In the genomic region with DNA sequence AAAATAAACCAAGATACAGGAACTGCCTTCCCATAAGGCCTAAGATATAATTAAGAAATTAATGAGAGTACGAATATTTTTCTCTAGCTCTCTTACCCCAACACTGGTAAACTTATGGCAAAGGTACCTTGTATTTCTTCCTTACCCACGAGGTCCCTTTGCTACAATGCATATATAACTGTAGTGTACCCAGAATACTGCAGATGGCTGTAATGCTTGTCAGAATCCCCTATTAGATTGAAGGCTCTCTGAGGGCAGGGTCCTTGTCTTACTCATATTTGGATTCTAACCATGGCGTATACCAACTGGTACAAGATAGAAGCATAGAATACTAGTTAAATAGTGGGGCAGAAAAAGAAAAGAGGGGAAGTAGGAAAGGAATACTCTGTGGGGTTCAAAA, we compare ENCODE assay signal across 13 cellular contexts. TPM values are rescaled to one million over a fixed set of nuclear protein-coding genes. Genes with fewer than 3 reads are reported as not detected.
A peak's percentile ranks its signal among the peaks of the same experiment; 100 is the strongest.
DNase-seq lines count a peak whose midpoint lies in the region; ATAC-seq and TF ChIP-seq lines count a peak whose summit lies in the region.
"Had no signal": no experiment of that assay in that cellular context is flagged by ENCODE, and none has a peak within 500 bp of the region (broad histone marks: within the 10 kb centered on the region; RNA-seq: fewer than 3 reads in every experiment).

No MANE protein-coding gene starts in this region.

- no peaks in the 10 kb centered on the region for H3K9me3 Mint-ChIP-seq in stimulated activated effector memory CD8-positive, alpha-beta T cell treated with anti-CD3 and anti-CD28 coated beads, Interleukin-12 subunit alpha, Interleukin-12 subunit beta, amount 100 ng/mL, for 72 hours
- H3K9me3 Mint-ChIP-seq: CD4-positive, alpha-beta T cell had no signal

- TF ChIP-seq POLR2A in heart left ventricle (IDR thresholded peaks at IDR 0.05): no peak

- H2BK5ac ChIP-seq in mesenchymal stem cell (ENCODE audit: low read depth, low read length, poor library complexity, severe bottlenecking): no peak overlapping the region

- H2BK120ac ChIP-seq in mesenchymal stem cell (ENCODE audit: low read depth, low read length): no peak overlapping the region

- no peak overlapping the region for H3K9ac ChIP-seq in mesenchymal stem cell (ENCODE audit: low read length)
- H3K9ac ChIP-seq: GM23248 had no signal

- H3K27ac ChIP-seq in heart left ventricle (peak overlapping the region; percentile 50 to 80 (median 73)), mesenchymal stem cell (ENCODE audit: low read length, poor library complexity, severe bottlenecking) (peak overlapping the region; percentile 36)
- H3K27ac ChIP-seq: GM23248 had no signal

- TF ChIP-seq CTCF in heart left ventricle (IDR thresholded peaks at IDR 0.05): no peak

- no peak overlapping the region for H3K14ac ChIP-seq in mesenchymal stem cell (ENCODE audit: low read length in 2 of 2)

- H3K27me3 ChIP-seq in heart left ventricle (no peaks in the 10 kb centered on the region), mesenchymal stem cell (ENCODE audit: control insufficient read depth in 1 of 2, insufficient read depth in 1 of 2, low read length in 2 of 2) (no peaks in the 10 kb centered on the region)

- no peak overlapping the region for H3K18ac ChIP-seq in mesenchymal stem cell (ENCODE audit: low read depth in 1 of 2, low read length in 2 of 2)

- intact Hi-C loops in heart left ventricle (cut with DNase I): no loop called here
- intact Hi-C loops in cardiac septum (cut with DNase I): no loop called here
- intact Hi-C loops in left ventricle myocardium superior (cut with micrococcal nuclease): no loop called here

- no peak overlapping the region for H3K4me3 Mint-ChIP-seq in stimulated activated effector memory CD8-positive, alpha-beta T cell treated with anti-CD3 and anti-CD28 coated beads, Interleukin-12 subunit alpha, Interleukin-12 subunit beta, amount 100 ng/mL, for 72 hours
- H3K4me3 Mint-ChIP-seq: B cell; CD4-positive, alpha-beta T cell had no signal

- no peak overlapping the region for H2BK12ac ChIP-seq in mesenchymal stem cell (ENCODE audit: low read length in 2 of 2)

- no peaks in the 10 kb centered on the region for H3K9me3 ChIP-seq in heart left ventricle
- H3K9me3 ChIP-seq in mesenchymal stem cell (ENCODE audit: control insufficient read depth, low read length): no peaks in the 10 kb centered on the region

- WGBS in heart left ventricle, 4 donors: 73 to 86% (median 77%) methylated on average over 3 of the region's 3 CpGs
- WGBS in mesenchymal stem cell: 90% methylated on average over 2 of the region's 3 CpGs

- H3K36me3 ChIP-seq in heart left ventricle: peaks cover 0 to 100% (median 96%) of the 10 kb centered on the region in 9 donors
- peaks cover 36 to 83% of the 10 kb centered on the region in 2 experiments for H3K36me3 ChIP-seq in mesenchymal stem cell (ENCODE audit: control insufficient read depth in 1 of 2, insufficient read depth in 2 of 2, low read depth in 1 of 2, low read length in 2 of 2)

- no peak overlapping the region for H4K91ac ChIP-seq in mesenchymal stem cell (ENCODE audit: low read length)

- H3K27ac Mint-ChIP-seq in stimulated activated effector memory CD8-positive, alpha-beta T cell treated with anti-CD3 and anti-CD28 coated beads, Interleukin-12 subunit alpha, Interleukin-12 subunit beta, amount 100 ng/mL, for 72 hours: peak overlapping the region; percentile 57
- H3K27ac Mint-ChIP-seq: B cell; CD4-positive, alpha-beta T cell had no signal

- ATAC-seq in heart left ventricle (peak in 1 of 4 donors; percentile 3), left ventricle myocardium superior (peak; percentile 41), GM21367 (IDR thresholded peaks at IDR 0.05; ENCODE audit: unreplicated experiment) (no peak)
- no peak for ATAC-seq in stimulated activated effector memory CD8-positive, alpha-beta T cell treated with anti-CD3 and anti-CD28 coated beads, Interleukin-12 subunit alpha, Interleukin-12 subunit beta, amount 100 ng/mL, for 72 hours

- peaks cover 38% of the 10 kb centered on the region for H3K4me1 Mint-ChIP-seq in stimulated activated effector memory CD8-positive, alpha-beta T cell treated with anti-CD3 and anti-CD28 coated beads, Interleukin-12 subunit alpha, Interleukin-12 subunit beta, amount 100 ng/mL, for 72 hours
- H3K4me1 Mint-ChIP-seq: B cell had no signal

- H3K36me3 Mint-ChIP-seq in stimulated activated effector memory CD8-positive, alpha-beta T cell treated with anti-CD3 and anti-CD28 coated beads, Interleukin-12 subunit alpha, Interleukin-12 subunit beta, amount 100 ng/mL, for 72 hours: peaks cover 96% of the 10 kb centered on the region

- no peak overlapping the region for H2BK15ac ChIP-seq in mesenchymal stem cell (ENCODE audit: low read depth, poor library complexity, severe bottlenecking)

- H4K8ac ChIP-seq in mesenchymal stem cell (ENCODE audit: low read length): no peak overlapping the region

- peaks cover 0 to 24% (median 11%) of the 10 kb centered on the region in 12 donors for H3K4me1 ChIP-seq in heart left ventricle
- peaks cover 1% of the 10 kb centered on the region for H3K4me1 ChIP-seq in mesenchymal stem cell (ENCODE audit: control insufficient read depth, insufficient read depth, low read depth, low read length)

- no peak overlapping the region for H2AFZ ChIP-seq in mesenchymal stem cell (ENCODE audit: low read depth, low read length)
- H2AFZ ChIP-seq: GM23248 had no signal

- DNase-seq in heart left ventricle: peak in 1 of 5 donors; percentile 1
- no peak for DNase-seq in cardiac septum (ENCODE audit: low spot score)
- no peak for DNase-seq in left ventricle myocardium superior
- DNase-seq in mesenchymal stem cell: no peak
- no peak for DNase-seq in stimulated activated effector memory CD8-positive, alpha-beta T cell treated with anti-CD3 and anti-CD28 coated beads, Interleukin-12 subunit alpha, Interleukin-12 subunit beta, amount 100 ng/mL, for 72 hours (ENCODE audit: low spot score in 2 of 2)
- DNase-seq in NCI-H187 treated with DMSO at 0.1 percent for 48 hours (lab: John Stamatoyannopoulos, UW): no peak
- DNase-seq: C1 segment of cervical spinal cord; Calu3; CD4-positive, alpha-beta T cell; DMS 273 treated with DMSO at 0.1 percent for 48 hours; GM23248 had no signal

- no peak overlapping the region for H3K4ac ChIP-seq in mesenchymal stem cell (ENCODE audit: low read depth in 1 of 2, low read length in 2 of 2)

- H2AK5ac ChIP-seq in mesenchymal stem cell (ENCODE audit: low read length, severe bottlenecking): no peak overlapping the region

- H3K79me1 ChIP-seq in mesenchymal stem cell (replicated peaks; ENCODE audit: low read length, poor library complexity, severe bottlenecking): peaks cover 23% of the 10 kb centered on the region

- H3K4me3 ChIP-seq in heart left ventricle (no peak overlapping the region), mesenchymal stem cell (ENCODE audit: insufficient read depth in 1 of 2, low read depth in 1 of 2, low read length in 2 of 2) (no peak overlapping the region)
- H3K4me3 ChIP-seq: GM23248 had no signal

- H3K4me2 ChIP-seq in mesenchymal stem cell (ENCODE audit: low read length, poor library complexity, severe bottlenecking): no peak overlapping the region

- H3K23ac ChIP-seq in mesenchymal stem cell (ENCODE audit: low read length in 2 of 2): no peak overlapping the region

RNA-seq across cellular contexts. Expression of gene SLC25A30, which starts 15.1 kb away (rescaled TPM):
- total RNA-seq in heart left ventricle (100 to 1,000 TPM in 6 of 9 donors, 10 to 100 TPM in 3; 56.9 to 208 (median 128) TPM), cardiac septum (83.4 TPM), left ventricle myocardium superior (194 TPM)
- 10 to 100 TPM; 27.9 to 51.6 TPM for polyA plus RNA-seq in heart left ventricle
- polyA plus RNA-seq in mesenchymal stem cell (2013, experiment 1 of 2): 20.4 TPM
- 22.7 TPM for polyA plus RNA-seq in mesenchymal stem cell (2013, experiment 2 of 2)
